9 cellular contexts compared by ENCODE assay signal in the genomic region with DNA sequence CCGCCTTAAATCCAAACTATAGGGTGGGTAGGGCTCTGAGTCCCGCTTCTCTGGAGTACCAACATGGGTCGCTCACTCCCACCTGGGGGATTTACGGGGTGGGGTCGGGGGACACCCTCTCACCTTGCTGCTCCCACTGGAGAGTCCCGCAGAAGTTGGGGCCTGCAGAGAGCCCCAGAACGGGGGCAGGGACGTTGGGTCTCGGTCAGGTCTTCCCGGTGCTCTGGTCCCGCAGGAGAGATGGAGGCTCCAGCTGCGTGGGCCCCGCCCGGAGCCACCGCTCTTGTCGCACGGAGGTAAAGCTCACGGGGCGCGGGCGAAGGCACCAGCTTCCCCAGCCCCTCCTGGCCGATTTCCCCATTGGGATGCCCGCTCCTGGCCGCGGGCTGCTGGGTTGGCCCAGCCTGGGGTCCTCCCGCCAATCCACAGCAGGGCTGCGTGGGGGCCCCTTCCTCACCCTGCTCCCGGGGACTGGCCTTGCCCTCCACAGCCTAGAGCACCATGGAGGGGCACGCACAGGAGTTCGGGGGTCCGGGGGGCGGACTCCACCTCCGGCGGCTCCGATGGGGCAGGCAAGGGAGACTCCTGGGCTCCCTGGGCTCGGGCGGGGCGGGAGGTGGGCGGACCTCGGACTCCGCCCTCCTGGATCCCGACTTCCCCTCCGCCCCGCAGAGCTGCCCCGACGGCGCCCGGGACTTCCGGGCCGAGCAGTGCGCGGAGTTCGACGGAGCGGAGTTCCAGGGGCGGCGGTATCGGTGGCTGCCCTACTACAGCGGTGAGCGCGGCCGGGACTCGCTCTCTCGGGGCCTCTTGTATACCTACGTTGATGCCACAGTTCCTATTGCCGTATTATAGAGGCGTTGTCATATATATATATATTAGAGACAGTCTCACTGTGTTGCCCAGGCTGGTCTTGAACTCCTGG. TPM values are rescaled to one million over a fixed set of nuclear protein-coding genes. Genes with fewer than 3 reads are reported as not detected.
A peak's percentile ranks its signal among the peaks of the same experiment; 100 is the strongest.
DNase-seq lines count a peak whose midpoint lies in the region; ATAC-seq and TF ChIP-seq lines count a peak whose summit lies in the region.
"Had no signal": no experiment of that assay in that cellular context is flagged by ENCODE, and none has a peak within 500 bp of the region (broad histone marks: within the 10 kb centered on the region; RNA-seq: fewer than 3 reads in every experiment).

No MANE protein-coding gene starts in this region.

- H3K4me3 ChIP-seq in WI38 (ENCODE audit: low read depth, low read length) (peak overlapping the region; percentile 67), dorsolateral prefrontal cortex (peak overlapping the region in 57 of 59 donors; percentile 4 to 62 (median 41)), mucosa of rectum (ENCODE audit: low read length in 2 of 2) (peak overlapping the region; percentile 18 to 57), subcutaneous abdominal adipose tissue (ENCODE audit: low read depth in 1 of 5, low read length in 5 of 5) (peak overlapping the region; percentile 36 to 70 (median 59))
- H3K4me3 ChIP-seq: A549 had no signal

- H3K9me3 ChIP-seq in mucosa of rectum (ENCODE audit: control insufficient read depth in 2 of 2, low read length in 2 of 2) (no peaks in the 10 kb centered on the region), subcutaneous abdominal adipose tissue (ENCODE audit: control insufficient read depth in 5 of 5, low read length in 5 of 5) (no peaks in the 10 kb centered on the region)
- H3K9me3 ChIP-seq: A549 had no signal

- intact Hi-C loops in dorsolateral prefrontal cortex (cut with DNase I) = no loop called here

- H3K27ac ChIP-seq in dorsolateral prefrontal cortex (no peak overlapping the region), mucosa of rectum (ENCODE audit: low read depth in 2 of 2, low read length in 2 of 2) (no peak overlapping the region), subcutaneous abdominal adipose tissue (ENCODE audit: low read depth, low read length) (no peak overlapping the region)
- H3K27ac ChIP-seq: A549 had no signal

- H3K27me3 ChIP-seq in dorsolateral prefrontal cortex = peaks cover 0 to 28% (median 9%) of the 10 kb centered on the region in 45 donors
- H3K27me3 ChIP-seq in mucosa of rectum (ENCODE audit: control insufficient read depth in 2 of 2, insufficient read depth in 2 of 2, low read length in 2 of 2) = peaks cover 0 to 3% of the 10 kb centered on the region in 2 donors
- H3K27me3 ChIP-seq in subcutaneous abdominal adipose tissue (ENCODE audit: control insufficient read depth in 5 of 5, insufficient read depth in 4 of 5, low read length in 5 of 5) = peaks cover 0 to 5% (median 0%) of the 10 kb centered on the region in 5 donors

- H3K36me3 ChIP-seq in mucosa of rectum (ENCODE audit: control insufficient read depth in 2 of 2, insufficient read depth in 2 of 2, low read length in 2 of 2) = no peaks in the 10 kb centered on the region
- peaks cover 0 to 2% (median 0%) of the 10 kb centered on the region in 5 donors for H3K36me3 ChIP-seq in subcutaneous abdominal adipose tissue (ENCODE audit: control insufficient read depth in 5 of 5, insufficient read depth in 5 of 5, low read length in 5 of 5)

- ATAC-seq in HG03565 (IDR thresholded peaks at IDR 0.05; ENCODE audit: unreplicated experiment) = peak; percentile 40
- ATAC-seq: A549 had no signal

- peak overlapping the region in 1 of 2 donors; percentile 14 for H3K9ac ChIP-seq in mucosa of rectum (ENCODE audit: low read depth in 1 of 2, low read length in 2 of 2)
- H3K9ac ChIP-seq in subcutaneous abdominal adipose tissue (ENCODE audit: low read length in 5 of 5) = peak overlapping the region in 4 of 5 donors; percentile 20 to 79 (median 54)

- DNase-seq in NCI-H1436 (lab: John Stamatoyannopoulos, UW) = peak; percentile 60
- no peak for DNase-seq in NCI-H1436 treated with DMSO at 0.1 percent for 48 hours (lab: John Stamatoyannopoulos, UW)
- peak in 1 of 10 donors; percentile 39 for DNase-seq in dorsolateral prefrontal cortex
- no peak for DNase-seq in GF-D8 (lab: John Stamatoyannopoulos, UW)

- peaks cover 4 to 8% of the 10 kb centered on the region in 2 donors for H3K4me1 ChIP-seq in mucosa of rectum (ENCODE audit: control insufficient read depth in 2 of 2, insufficient read depth in 2 of 2, low read length in 2 of 2)
- peaks cover 3 to 38% (median 27%) of the 10 kb centered on the region in 5 donors for H3K4me1 ChIP-seq in subcutaneous abdominal adipose tissue (ENCODE audit: control insufficient read depth in 5 of 5, insufficient read depth in 5 of 5, low read length in 5 of 5)
- H3K4me1 ChIP-seq: A549 had no signal

- no peak for TF ChIP-seq CTCF in WI38 (IDR thresholded peaks at IDR 0.05; ENCODE audit: low read depth, low read length)
- TF ChIP-seq CTCF in dorsolateral prefrontal cortex (IDR thresholded peaks at IDR 0.05 in 54 of 56, conservative IDR thresholded peaks at IDR 0.05 in 2 of 56; ENCODE audit: low read depth in 1 of 56, partially characterized antibody in 56 of 56) = no peak

RNA-seq across cellular contexts. Expression of a gene that starts 8.4 kb away (rescaled TPM):
- total RNA-seq in dorsolateral prefrontal cortex = 10 to 100 TPM in 118 of 120 experiments, 1 to 10 TPM in 2; 4.4 to 80.4 (median 28.9) TPM
